8 cellular contexts compared by ENCODE assay signal in genomic region chr1:99970713-99971255, GRCh38. TPM values are rescaled to one million over a fixed set of nuclear protein-coding genes. Genes with fewer than 3 reads are reported as not detected.
DNase-seq lines count a peak whose midpoint lies in the region; ATAC-seq, FAIRE-seq and TF ChIP-seq lines count a peak whose summit lies in the region.

No MANE protein-coding gene starts in this region.

- H3K27ac Mint-ChIP-seq in progenitor cell of endocrine pancreas = peak overlapping the region; percentile 93

- H3K4me1 Mint-ChIP-seq in progenitor cell of endocrine pancreas (ENCODE audit: low read depth) = peaks cover 16% of the 10 kb centered on the region

- H3K4me3 Mint-ChIP-seq in progenitor cell of endocrine pancreas (ENCODE audit: low read depth) = peak overlapping the region; percentile 99

- H3K4me1 ChIP-seq in esophagus squamous epithelium = peaks cover 6 to 51% (median 19%) of the 10 kb centered on the region in 3 donors

- intact Hi-C loops in esophagus squamous epithelium (cut with DNase I) = no loop called here

- peak overlapping the region; percentile 81 to 95 (median 91) for H3K27ac ChIP-seq in esophagus squamous epithelium

- TF ChIP-seq POLR2A in esophagus squamous epithelium (IDR thresholded peaks at IDR 0.05) = no peak

- FAIRE-seq in HTR-8/SVneo (lab: Jason Lieb, UNC) = no peak

- H3K36me3 ChIP-seq in GM06990 (ENCODE audit: control insufficient read depth, insufficient read depth, low read length) (no peaks in the 10 kb centered on the region), esophagus squamous epithelium (peaks cover 0 to 12% (median 6%) of the 10 kb centered on the region in 3 donors)

- TF ChIP-seq CTCF in GM06990 (IDR thresholded peaks at IDR 0.05; ENCODE audit: insufficient read depth, low read length, poor library complexity, severe bottlenecking) (no peak), esophagus squamous epithelium (IDR thresholded peaks at IDR 0.05) (no peak), progenitor cell of endocrine pancreas (IDR thresholded peaks at IDR 0.05; ENCODE audit: unreplicated experiment) (no peak)

- 47 to 53% methylated on average over 7 of the region's 7 CpGs for whole genome bisulfite sequencing in esophagus squamous epithelium, 2 donors

- DNase-seq in GM06990 (ENCODE audit: extremely low read depth, insufficient read length) = no peak
- DNase-seq in RKO (ENCODE audit: low spot score) = peak; percentile 60
- no peak for DNase-seq in esophagus squamous epithelium (lab: John Stamatoyannopoulos, UW)
- no peak for DNase-seq in progenitor cell of endocrine pancreas (ENCODE audit: low spot score, unreplicated experiment)
- DNase-seq in activated CD4-positive, alpha-beta T cell treated with anti-CD3 and anti-CD28 coated beads, Interleukin-2, amount 50 U/mL, for 1 hour = no peak
- no peak for DNase-seq in HTR-8/SVneo (ENCODE audit: insufficient read length, low spot score)

- H3K36me3 Mint-ChIP-seq in progenitor cell of endocrine pancreas (ENCODE audit: insufficient read depth) = peaks cover 4% of the 10 kb centered on the region

- H3K9me3 Mint-ChIP-seq in progenitor cell of endocrine pancreas (ENCODE audit: low read depth) = no peaks in the 10 kb centered on the region

- H3K27me3 ChIP-seq in GM06990 (replicated peaks; ENCODE audit: control insufficient read depth, insufficient read depth, low read length) = no peaks in the 10 kb centered on the region
- no peaks in the 10 kb centered on the region for H3K27me3 ChIP-seq in esophagus squamous epithelium

- no peaks in the 10 kb centered on the region for H3K27me3 Mint-ChIP-seq in progenitor cell of endocrine pancreas

- ATAC-seq in GM21515 (IDR thresholded peaks at IDR 0.05; ENCODE audit: unreplicated experiment) = no peak
- no peak for ATAC-seq in GM21423 (IDR thresholded peaks at IDR 0.05; ENCODE audit: unreplicated experiment)

- H3K9me3 ChIP-seq in esophagus squamous epithelium = no peaks in the 10 kb centered on the region

- H3K4me3 ChIP-seq in GM06990 (replicated peaks; ENCODE audit: low read depth, low read length) (peak overlapping the region; percentile 83), esophagus squamous epithelium (peak overlapping the region; percentile 59 to 96 (median 95))

RNA-seq across cellular contexts. Expression of gene SLC35A3, which starts 1.0 kb away (rescaled TPM):
- 10 to 100 TPM; 25.1 to 47.5 (median 28.9) TPM for total RNA-seq in esophagus squamous epithelium
- total RNA-seq in progenitor cell of endocrine pancreas = 14.3 and 16.5 TPM in 2 replicates
